14 cellular contexts compared by ENCODE assay signal in the genomic region with DNA sequence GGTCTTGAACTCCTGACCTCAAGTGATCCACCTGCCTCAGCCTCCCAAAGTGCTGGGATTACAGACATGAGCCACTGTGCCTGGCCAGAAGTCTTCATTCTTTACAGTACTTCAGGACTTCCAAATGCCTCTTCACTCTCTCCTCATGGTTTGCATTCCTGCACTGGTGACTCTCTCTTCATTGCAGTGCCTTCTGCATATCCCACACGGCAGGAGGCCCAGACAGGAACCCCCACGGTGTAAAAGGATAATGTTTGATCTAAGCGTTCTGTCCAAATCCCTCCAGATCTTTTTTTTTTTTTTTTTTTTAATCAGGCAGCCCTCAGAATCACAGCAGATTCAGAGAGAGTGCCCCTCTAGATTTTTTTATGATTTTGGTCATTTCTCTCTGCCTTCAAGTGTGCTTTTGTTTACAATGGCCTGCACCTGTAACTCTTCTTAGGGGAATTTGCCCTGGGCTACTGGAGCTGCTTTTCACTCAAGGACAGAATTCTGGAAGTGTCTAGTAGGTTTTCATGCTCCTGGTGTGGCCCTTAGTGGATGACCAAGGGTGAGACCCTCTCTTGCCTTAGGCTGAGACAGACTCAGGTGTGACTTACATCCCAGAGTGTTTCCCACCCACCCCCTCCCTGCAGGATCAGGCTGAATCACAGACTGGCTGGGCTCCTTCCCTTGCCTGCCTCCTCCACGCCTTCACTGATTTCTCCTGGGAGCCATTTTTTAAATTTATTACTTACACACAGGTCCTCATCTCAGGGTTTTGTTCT. TPM values are rescaled to one million over a fixed set of nuclear protein-coding genes. Genes with fewer than 3 reads are reported as not detected.
A peak's percentile ranks its signal among the peaks of the same experiment; 100 is the strongest.
DNase-seq lines count a peak whose midpoint lies in the region; ATAC-seq and TF ChIP-seq lines count a peak whose summit lies in the region.
"Had no signal": no experiment of that assay in that cellular context is flagged by ENCODE, and none has a peak within 500 bp of the region (broad histone marks: within the 10 kb centered on the region; RNA-seq: fewer than 3 reads in every experiment).

No MANE protein-coding gene starts in this region.

- no peak for TF ChIP-seq CTCF in SK-N-SH (IDR thresholded peaks at IDR 0.05)
- TF ChIP-seq CTCF in foreskin fibroblast (IDR thresholded peaks at IDR 0.05; ENCODE audit: low read depth, low read length), result no peak
- TF ChIP-seq CTCF in type B pancreatic cell (conservative IDR thresholded peaks at IDR 0.05), result no peak

- H3K27me3 Mint-ChIP-seq in type B pancreatic cell, result no peaks in the 10 kb centered on the region
- no peaks in the 10 kb centered on the region for H3K27me3 Mint-ChIP-seq in activated T-cell treated with anti-CD3 and anti-CD28 coated beads, Interleukin-2, amount 50 U/mL, for 24 hours

- TF ChIP-seq EP300 in SK-N-SH (IDR thresholded peaks at IDR 0.05; ENCODE audit: borderline replicate concordance in 1 of 2, low read depth in 1 of 2, low read length in 1 of 2), result no peak

- WGBS in SK-N-SH (ENCODE audit: low lambda C conversion rate), result 47% methylated on average over 4 of the region's 4 CpGs

- no peaks in the 10 kb centered on the region for H3K27me3 ChIP-seq in SK-N-SH (ENCODE audit: insufficient read depth)
- no peaks in the 10 kb centered on the region for H3K27me3 ChIP-seq in SJCRH30
- H3K27me3 ChIP-seq: upper lobe of left lung had no signal

- no peaks in the 10 kb centered on the region for H4K20me1 ChIP-seq in SK-N-SH (ENCODE audit: insufficient read depth)

- H3K9ac ChIP-seq in SK-N-SH, result no peak overlapping the region

- H2AFZ ChIP-seq in SK-N-SH (ENCODE audit: low read depth), result no peak overlapping the region

- POLR2A ChIA-PET in SK-N-SH (lab: Yijun Ruan, JAX), result no interaction called here

- no peaks in the 10 kb centered on the region for H3K79me2 ChIP-seq in SK-N-SH (ENCODE audit: insufficient read depth)

- no peaks in the 10 kb centered on the region for H3K36me3 Mint-ChIP-seq in type B pancreatic cell
- H3K36me3 Mint-ChIP-seq in activated T-cell treated with anti-CD3 and anti-CD28 coated beads, Interleukin-2, amount 50 U/mL, for 24 hours (ENCODE audit: low read depth), result no peaks in the 10 kb centered on the region
- H3K36me3 Mint-ChIP-seq: activated naive CD8-positive, alpha-beta T cell treated with anti-CD3 and anti-CD28 coated beads, Interleukin-2, amount 10 ng/mL, durations not matched to agents 7 days and 5 days had no signal

- no peak overlapping the region for H3K27ac ChIP-seq in SK-N-SH (ENCODE audit: low read depth in 2 of 2, low read length in 1 of 2)
- no peak overlapping the region for H3K27ac ChIP-seq in SJCRH30
- H3K27ac ChIP-seq: upper lobe of left lung had no signal

- no peaks in the 10 kb centered on the region for H3K9me3 ChIP-seq in SK-N-SH
- no peaks in the 10 kb centered on the region for H3K9me3 ChIP-seq in SJCRH30 (replicated peaks)
- H3K9me3 ChIP-seq: upper lobe of left lung had no signal

- no peaks in the 10 kb centered on the region for H3K4me1 ChIP-seq in SK-N-SH (ENCODE audit: control insufficient read depth in 1 of 2, insufficient read depth in 2 of 2, low read depth in 1 of 2, low read length in 1 of 2)
- peaks cover 10% of the 10 kb centered on the region; the same call in 1 of the 2 replicates for H3K4me1 ChIP-seq in SJCRH30
- H3K4me1 ChIP-seq: upper lobe of left lung had no signal

- H3K4me3 Mint-ChIP-seq in type B pancreatic cell, result no peak overlapping the region
- H3K4me3 Mint-ChIP-seq in activated T-cell treated with anti-CD3 and anti-CD28 coated beads, Interleukin-2, amount 50 U/mL, for 24 hours, result no peak overlapping the region
- H3K4me3 Mint-ChIP-seq: activated naive CD8-positive, alpha-beta T cell treated with anti-CD3 and anti-CD28 coated beads, Interleukin-2, amount 10 ng/mL, durations not matched to agents 7 days and 5 days had no signal

- H3K4me2 ChIP-seq in SK-N-SH, result no peak overlapping the region

- H3K4me3 ChIP-seq in SK-N-SH (ENCODE audit: low read depth in 2 of 2, low read length in 1 of 2) (no peak overlapping the region), SJCRH30 (no peak overlapping the region), foreskin fibroblast (ENCODE audit: low read depth in 1 of 2, low read length in 2 of 2) (no peak overlapping the region)
- H3K4me3 ChIP-seq: GM12878, upper lobe of left lung had no signal

- CTCF ChIA-PET in SK-N-SH (lab: Yijun Ruan, JAX), result interaction anchor here (0.6 kb wide), 1 partner anchor 840 kb away, joined by 5 read pairs; no protein-coding TSS in a partner anchor

- peak; percentile 76 for ATAC-seq in SK-N-SH treated with all-trans-retinoic acid at 6 μM for 48 hours
- no peak for ATAC-seq in HG03442 (IDR thresholded peaks at IDR 0.05; ENCODE audit: unreplicated experiment)
- ATAC-seq: GM12878 had no signal

- H3K9me2 ChIP-seq in SK-N-SH, result no peaks in the 10 kb centered on the region

- H3K9me3 Mint-ChIP-seq in type B pancreatic cell, result no peaks in the 10 kb centered on the region
- H3K9me3 Mint-ChIP-seq in activated T-cell treated with anti-CD3 and anti-CD28 coated beads, Interleukin-2, amount 50 U/mL, for 24 hours, result no peaks in the 10 kb centered on the region
- H3K9me3 Mint-ChIP-seq: activated naive CD8-positive, alpha-beta T cell treated with anti-CD3 and anti-CD28 coated beads, Interleukin-2, amount 10 ng/mL, durations not matched to agents 7 days and 5 days had no signal

- H3K4me1 Mint-ChIP-seq in type B pancreatic cell (ENCODE audit: unreplicated experiment), result peaks cover 20% of the 10 kb centered on the region
- no peaks in the 10 kb centered on the region for H3K4me1 Mint-ChIP-seq in activated T-cell treated with anti-CD3 and anti-CD28 coated beads, Interleukin-2, amount 50 U/mL, for 24 hours (ENCODE audit: low read depth)

- H3K27ac Mint-ChIP-seq in type B pancreatic cell, result peak overlapping the region; percentile 57
- no peak overlapping the region for H3K27ac Mint-ChIP-seq in activated T-cell treated with anti-CD3 and anti-CD28 coated beads, Interleukin-2, amount 50 U/mL, for 24 hours
- H3K27ac Mint-ChIP-seq: activated naive CD8-positive, alpha-beta T cell treated with anti-CD3 and anti-CD28 coated beads, Interleukin-2, amount 10 ng/mL, durations not matched to agents 7 days and 5 days had no signal

- H3K36me3 ChIP-seq in SK-N-SH (replicated peaks in 1 of 2; ENCODE audit: control insufficient read depth in 1 of 2, insufficient read depth in 2 of 2, low read length in 1 of 2), result no peaks in the 10 kb centered on the region
- H3K36me3 ChIP-seq in SJCRH30, result no peaks in the 10 kb centered on the region
- H3K36me3 ChIP-seq: upper lobe of left lung had no signal

- no peak for DNase-seq in SK-N-SH
- peak; percentile 55 to 60 for DNase-seq in SJCRH30
- peak; percentile 32 to 58 for DNase-seq in foreskin fibroblast
- DNase-seq in type B pancreatic cell (ENCODE audit: extremely low spot score, unreplicated experiment), result no peak
- no peak for DNase-seq in activated T-cell treated with anti-CD3 and anti-CD28 coated beads, Interleukin-2, amount 50 U/mL, for 24 hours
- DNase-seq in DMS153 (lab: John Stamatoyannopoulos, UW), result no peak
- DNase-seq: activated naive CD8-positive, alpha-beta T cell treated with anti-CD3 and anti-CD28 coated beads, Interleukin-2, amount 10 ng/mL, durations not matched to agents 7 days and 5 days; NCI-H1436 treated with DMSO at 0.1 percent for 48 hours; NCI-H748 treated with DMSO at 0.1 percent for 48 hours; SIG-M5; upper lobe of left lung had no signal

- no peaks in the 10 kb centered on the region for H3F3A ChIP-seq in SK-N-SH (replicated peaks; ENCODE audit: insufficient read depth)

- TF ChIP-seq RAD21 in SK-N-SH (IDR thresholded peaks at IDR 0.05; ENCODE audit: low read length), result no peak

TF ChIP-seq in SK-N-SH treated with all-trans-retinoic acid at 6 μM for 48 hours, 23 proteins besides CTCF, POLR2A, EP300 and RAD21 (continues in another document):
- TF ChIP-seq ISL1 (CRISPR knock-in tag; IDR thresholded peaks at IDR 0.05) (no peak), SNAI2 (CRISPR knock-in tag; IDR thresholded peaks at IDR 0.05) (no peak), RARB (CRISPR knock-in tag; IDR thresholded peaks at IDR 0.05) (no peak), ARNTL (CRISPR knock-in tag; IDR thresholded peaks at IDR 0.05; ENCODE audit: borderline replicate concordance, low read depth) (no peak)

TF ChIP-seq in SK-N-SH, 30 proteins besides CTCF, POLR2A, EP300 and RAD21 (continues in another document):
- TF ChIP-seq SIN3A (IDR thresholded peaks at IDR 0.05; ENCODE audit: borderline replicate concordance, low read depth, low read length), result no peak
- TF ChIP-seq RCOR1 (IDR thresholded peaks at IDR 0.05; ENCODE audit: low read length), result no peak
- no peak for TF ChIP-seq USF2 (IDR thresholded peaks at IDR 0.05; ENCODE audit: borderline replicate concordance, low read depth, low read length)
- no peak for TF ChIP-seq RFX5 (IDR thresholded peaks at IDR 0.05; ENCODE audit: low read length)
- TF ChIP-seq GABPA (IDR thresholded peaks at IDR 0.05; ENCODE audit: low read depth), result no peak
- no peak for TF ChIP-seq CHD2 (IDR thresholded peaks at IDR 0.05; ENCODE audit: low read length, partially characterized antibody)
- no peak for TF ChIP-seq NFIC (IDR thresholded peaks at IDR 0.05; ENCODE audit: borderline replicate concordance)
- TF ChIP-seq FOXJ3 (CRISPR knock-in tag; IDR thresholded peaks at IDR 0.05), result no peak
- TF ChIP-seq GATA2 (CRISPR knock-in tag; IDR thresholded peaks at IDR 0.05), result no peak
- no peak for TF ChIP-seq ELF1 (IDR thresholded peaks at IDR 0.05)
- no peak for TF ChIP-seq MAX (IDR thresholded peaks at IDR 0.05; ENCODE audit: low read depth)
- no peak for TF ChIP-seq SMC3 (IDR thresholded peaks at IDR 0.05; ENCODE audit: low read depth, low read length)
- TF ChIP-seq MEF2A (IDR thresholded peaks at IDR 0.05; ENCODE audit: borderline replicate concordance, low read depth), result no peak

RNA-seq across cellular contexts. Expression of gene NF1, which starts 19.8 kb away (rescaled TPM):
- 19.6 and 27.6 TPM in 2 replicates for polyA plus RNA-seq in SK-N-SH (2012; rRNA removed)
- 19.7 and 20.5 TPM in 2 replicates for polyA plus RNA-seq in SK-N-SH (2012; cell fraction: cytosol; rRNA removed)
- polyA plus RNA-seq in SK-N-SH (2012; cell fraction: nucleus; rRNA removed), result 32.3 and 63.6 TPM in 2 replicates
- total RNA-seq in SJCRH30 (2014; rRNA removed; shearing (Covaris generic)), result 48.3 and 57.0 TPM in 2 replicates
- 62.6 and 69.9 TPM in 2 replicates for total RNA-seq in type B pancreatic cell (ENCODE audit: low replicate concordance)

Comparison
In these comparisons a context has a peak if more than half of its experiments do, and no peak if none do; other contexts are left out.
1. DNase-seq: peak in SJCRH30 (2 of 2) and foreskin fibroblast (2 of 2); none in SK-N-SH (single experiment), type B pancreatic cell (single experiment), activated T-cell treated with anti-CD3 and anti-CD28 coated beads, Interleukin-2, amount 50 U/mL, for 24 hours (single experiment) and DMS153 (single experiment).